In the genomic region with DNA sequence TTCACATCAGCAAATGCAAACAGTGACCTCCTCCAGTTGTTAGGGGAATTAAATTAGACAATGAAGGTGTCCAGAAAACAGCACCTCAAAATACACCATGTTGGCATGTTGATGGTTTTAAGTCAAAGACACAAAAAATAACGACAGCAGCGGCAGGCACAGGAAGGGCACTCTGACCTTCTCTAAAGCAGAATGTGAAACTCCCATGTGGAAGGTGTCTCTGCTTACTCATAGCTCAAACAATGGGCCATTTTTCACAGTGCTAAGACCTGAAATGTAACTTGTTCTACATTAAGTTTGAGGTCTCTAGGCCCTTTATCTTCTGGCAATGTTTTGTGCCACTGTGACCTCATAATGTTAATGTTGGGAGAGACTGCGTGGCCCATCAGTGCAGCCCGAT, we compare ENCODE assay signal across 23 cellular contexts.
DNase-seq lines count a peak whose midpoint lies in the region; ATAC-seq, FAIRE-seq and TF ChIP-seq lines count a peak whose summit lies in the region.
"Had no signal": no experiment of that assay in that cellular context is flagged by ENCODE, and none has a peak within 500 bp of the region (broad histone marks: within the 10 kb centered on the region; RNA-seq: fewer than 3 reads in every experiment).

No MANE protein-coding gene starts in this region.

- no peak for TF ChIP-seq POLR2A in body of pancreas (IDR thresholded peaks at IDR 0.05)

- H3K4me3 ChIP-seq in body of pancreas (no peak overlapping the region), pancreas (no peak overlapping the region)
- H3K4me3 ChIP-seq: heart left ventricle, vagina had no signal

- H3K27ac ChIP-seq in body of pancreas (peak overlapping the region in 3 of 4 donors; percentile 17 to 54 (median 26)), pancreas (peak overlapping the region in 2 of 4 donors; percentile 45 to 56)
- H3K27ac ChIP-seq: heart left ventricle, HL-60, vagina, WERI-Rb-1 had no signal

- H3K9me3 ChIP-seq in body of pancreas (no peaks in the 10 kb centered on the region), pancreas (no peaks in the 10 kb centered on the region)
- H3K9me3 ChIP-seq: heart left ventricle, vagina had no signal

- peaks cover 0 to 2% (median 1%) of the 10 kb centered on the region in 3 donors for H3K27me3 Mint-ChIP-seq in CD14-positive monocyte (ENCODE audit: low read depth in 3 of 3)
- H3K27me3 Mint-ChIP-seq: activated T-helper 17 cell treated with anti-CD3 and anti-CD28 coated beads, Interleukin-2, amount 50 U/mL, for 72 hours had no signal

- no peaks in the 10 kb centered on the region for H3K36me3 ChIP-seq in body of pancreas (replicated peaks in 1 of 2; ENCODE audit: insufficient read depth in 1 of 2, low read depth in 2 of 2)
- H3K36me3 ChIP-seq in pancreas, result no peaks in the 10 kb centered on the region
- H3K36me3 ChIP-seq: heart left ventricle, vagina, WERI-Rb-1 had no signal

- H3K4me3 Mint-ChIP-seq in CD14-positive monocyte, result peak overlapping the region in 1 of 2 donors; percentile 56
- H3K4me3 Mint-ChIP-seq: activated T-helper 17 cell treated with anti-CD3 and anti-CD28 coated beads, Interleukin-2, amount 50 U/mL, for 72 hours; CD8-positive, alpha-beta T cell; nephron progenitor cell had no signal

- ATAC-seq in GM19463 (IDR thresholded peaks at IDR 0.05; ENCODE audit: unreplicated experiment) (peak; percentile 62), body of pancreas (peak; percentile 28), pancreas (peak; percentile 44 to 73 (median 60))
- ATAC-seq: activated T-helper 17 cell treated with anti-CD3 and anti-CD28 coated beads, Interleukin-2, amount 50 U/mL, for 72 hours; CD8-positive, alpha-beta T cell had no signal

- peaks cover 35% of the 10 kb centered on the region for H3K4me1 Mint-ChIP-seq in CD14-positive monocyte

- no peak for FAIRE-seq in pancreas (lab: Jason Lieb, UNC)
- FAIRE-seq: islet of Langerhans had no signal

- TF ChIP-seq CTCF in CD14-positive monocyte (IDR thresholded peaks at IDR 0.05), result no peak
- peak in 1 of 7 experiments; percentile 3 for TF ChIP-seq CTCF in body of pancreas (IDR thresholded peaks at IDR 0.05)
- no peak for TF ChIP-seq CTCF in pancreas (IDR thresholded peaks at IDR 0.05)

- H3K9me3 Mint-ChIP-seq in CD14-positive monocyte, result peaks cover 0 to 3% (median 0%) of the 10 kb centered on the region in 7 donors
- H3K9me3 Mint-ChIP-seq: activated T-helper 17 cell treated with anti-CD3 and anti-CD28 coated beads, Interleukin-2, amount 50 U/mL, for 72 hours; CD8-positive, alpha-beta T cell; nephron progenitor cell had no signal

- WGBS in body of pancreas, 2 donors, result 48 to 52% methylated on average over 4 of the region's 4 CpGs
- WGBS in pancreas, 2 donors, result 62 to 63% methylated on average over 4 of the region's 4 CpGs

- H3K4me1 ChIP-seq in body of pancreas (peaks cover 31% of the 10 kb centered on the region), pancreas (peaks cover 15 to 24% (median 21%) of the 10 kb centered on the region in 3 donors)

- H3K36me3 Mint-ChIP-seq in CD14-positive monocyte, result no peaks in the 10 kb centered on the region
- H3K36me3 Mint-ChIP-seq: CD8-positive, alpha-beta T cell had no signal

- intact Hi-C loops in CD14-positive monocyte (cut with micrococcal nuclease) (no loop called here), body of pancreas (cut with DNase I) (no loop called here), pancreas (cut with DNase I) (no loop called here)

- no peaks in the 10 kb centered on the region for H3K27me3 ChIP-seq in body of pancreas
- no peaks in the 10 kb centered on the region for H3K27me3 ChIP-seq in pancreas
- H3K27me3 ChIP-seq: vagina had no signal

- peak overlapping the region in 5 of 7 donors; percentile 16 to 85 (median 68) for H3K27ac Mint-ChIP-seq in CD14-positive monocyte
- H3K27ac Mint-ChIP-seq: activated T-helper 17 cell treated with anti-CD3 and anti-CD28 coated beads, Interleukin-2, amount 50 U/mL, for 72 hours; CD8-positive, alpha-beta T cell; nephron progenitor cell had no signal

- DNase-seq in CD14-positive monocyte (ENCODE audit: low spot score) (no peak), body of pancreas (no peak), pancreas (no peak), NCI-H146 (lab: John Stamatoyannopoulos, UW) (no peak), GOT3 (lab: John Stamatoyannopoulos, UW) (no peak), NCI-H2107 (lab: John Stamatoyannopoulos, UW) (no peak)
- no peak for DNase-seq in activated effector memory CD4-positive, alpha-beta T cell treated with Interleukin-2 at 50 U/mL for 16 hours
- DNase-seq: CD8-positive, alpha-beta T cell; central memory CD4-positive, alpha-beta T cell; effector memory CD4-positive, alpha-beta T cell; heart left ventricle; KBM-7; NCI-H1105 treated with DMSO at 0.1 percent for 48 hours; NCI-H2171; nephron progenitor cell; NK-92 treated with Interleukin-12 subunit alpha and Interleukin-12 subunit beta, amount 100 ng/mL, for 24 hours; T-helper 1 cell; WERI-Rb-1 had no signal
